7 cellular contexts compared by ENCODE assay signal in genomic region chr6:99613705-99614429, GRCh38. TPM values are rescaled to one million over a fixed set of nuclear protein-coding genes. Genes with fewer than 3 reads are reported as not detected.
DNase-seq lines count a peak whose midpoint lies in the region; ATAC-seq, FAIRE-seq and TF ChIP-seq lines count a peak whose summit lies in the region.

No MANE protein-coding gene starts in this region.

- H3K4me1 ChIP-seq in iPS-15b (ENCODE audit: control insufficient read depth, insufficient read depth, low read length): peaks cover 10% of the 10 kb centered on the region
- H3K4me1 ChIP-seq in small intestine (ENCODE audit: control insufficient read depth in 2 of 2, insufficient read depth in 1 of 2, low read depth in 1 of 2, low read length in 1 of 2): peaks cover 2 to 3% of the 10 kb centered on the region in 2 donors

- no peak overlapping the region for H3K27ac ChIP-seq in small intestine (ENCODE audit: low read depth in 1 of 2, low read length in 1 of 2)

- H3K9ac ChIP-seq in iPS-15b (ENCODE audit: low read depth, low read length): no peak overlapping the region

- DNase-seq in HuH-7.5 (ENCODE audit: low spot score) (peak; percentile 68), small intestine (no peak), D721Med (ENCODE audit: insufficient read length, low spot score) (no peak)
- peak; percentile 65 for DNase-seq in activated CD8-positive, alpha-beta memory T cell treated with anti-CD3 and anti-CD28 coated beads, Interleukin-2, amount 50 U/mL, for 48 hours

- TF ChIP-seq POLR2A in GM15510 (IDR thresholded peaks at IDR 0.05; ENCODE audit: borderline replicate concordance, extremely low read depth, insufficient read length): peak; percentile 32

- 1 to 2% (median 1%) methylated on average over 69 to 82 of the region's 82 CpGs for WGBS in small intestine, 3 donors

- H3K4me3 ChIP-seq in iPS-15b (ENCODE audit: low read depth, low read length): peak overlapping the region; percentile 63
- peak overlapping the region; percentile 39 to 50 for H3K4me3 ChIP-seq in small intestine (ENCODE audit: low read depth in 1 of 2, low read length in 2 of 2)

- no peak for TF ChIP-seq CTCF in D721Med (IDR thresholded peaks at IDR 0.05; ENCODE audit: insufficient read depth, missing control alignments)

- FAIRE-seq in small intestine (lab: Jason Lieb, UNC): no peak
- FAIRE-seq in D721Med (lab: Jason Lieb, UNC): no peak

- peak; percentile 60 for ATAC-seq in GM21529 (IDR thresholded peaks at IDR 0.05; ENCODE audit: unreplicated experiment)

- H3K9me3 ChIP-seq in iPS-15b (ENCODE audit: control insufficient read depth, insufficient read depth, low read length): peaks cover 4% of the 10 kb centered on the region
- H3K9me3 ChIP-seq in small intestine (ENCODE audit: control insufficient read depth, low read depth): no peaks in the 10 kb centered on the region

- no peaks in the 10 kb centered on the region for H3K36me3 ChIP-seq in iPS-15b (ENCODE audit: control insufficient read depth, insufficient read depth, low read length)
- H3K36me3 ChIP-seq in small intestine (ENCODE audit: control insufficient read depth in 2 of 2, insufficient read depth in 2 of 2, low read length in 2 of 2): no peaks in the 10 kb centered on the region

- H3K27me3 ChIP-seq in iPS-15b (ENCODE audit: control insufficient read depth, insufficient read depth, low read length) (peaks cover 96% of the 10 kb centered on the region), small intestine (ENCODE audit: control insufficient read depth in 2 of 2, insufficient read depth in 2 of 2, low read length in 2 of 2) (peaks cover 0 to 49% of the 10 kb centered on the region in 2 donors)

RNA-seq across cellular contexts. Expression of gene PRDM13, which starts 7.2 kb away (rescaled TPM):
- polyA plus RNA-seq in small intestine: not detected

RNA-seq across cellular contexts. Expression of gene CCNC, which starts 45.4 kb away (rescaled TPM):
- 10 to 100 TPM; 40.4 to 55.0 (median 45.1) TPM for polyA plus RNA-seq in small intestine

Comparison
In these comparisons a context has a peak if more than half of its experiments do, and no peak if none do; other contexts are left out.
1. DNase-seq: peak in HuH-7.5 (single experiment) and activated CD8-positive, alpha-beta memory T cell treated with anti-CD3 and anti-CD28 coated beads, Interleukin-2, amount 50 U/mL, for 48 hours (single experiment); none in small intestine (single experiment) and D721Med (single experiment).